ENCODE assay signal across 8 cellular contexts in the genomic region with DNA sequence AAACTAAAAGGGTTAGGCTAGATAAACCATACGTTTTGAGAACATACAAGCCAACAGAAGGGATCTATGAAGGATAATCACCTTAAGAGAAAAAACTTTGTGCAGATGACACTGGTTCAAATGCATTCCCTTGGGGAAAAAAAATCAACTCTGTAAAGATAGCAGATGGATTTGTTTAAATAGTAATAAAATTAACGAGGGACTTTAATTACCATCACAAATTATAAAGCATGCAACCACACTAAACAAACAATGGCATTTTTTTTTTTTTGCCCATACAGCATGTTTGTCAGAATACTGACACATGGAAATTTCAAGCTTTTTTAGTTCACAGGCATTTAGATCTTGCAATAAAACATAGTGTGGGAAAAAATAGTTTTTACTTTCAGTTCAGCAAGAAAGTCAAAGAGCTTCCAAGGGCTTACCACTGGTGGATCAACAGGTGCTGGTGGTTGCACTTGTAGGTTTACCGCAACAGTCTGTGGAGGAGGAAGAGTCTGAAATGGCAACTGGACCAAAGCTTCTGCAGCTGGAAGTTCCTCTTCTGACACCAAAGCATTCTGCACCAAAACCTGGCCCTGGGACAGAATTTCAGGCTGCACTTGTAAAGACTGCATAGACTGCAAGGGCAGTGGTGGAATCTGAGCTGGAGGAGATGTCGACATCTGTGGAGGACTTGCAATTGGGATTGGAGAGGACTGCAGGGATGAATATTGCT. TPM values are rescaled to one million over a fixed set of nuclear protein-coding genes. Genes with fewer than 3 reads are reported as not detected.
DNase-seq lines count a peak whose midpoint lies in the region; ATAC-seq and TF ChIP-seq lines count a peak whose summit lies in the region.

No MANE protein-coding gene starts in this region.

- H4K20me1 ChIP-seq in PC-9 (ENCODE audit: insufficient read depth) = no peaks in the 10 kb centered on the region

- H3K4me3 ChIP-seq in Panc1 (ENCODE audit: low read depth in 2 of 2, low read length in 2 of 2) (no peak overlapping the region), PC-9 (no peak overlapping the region)

- no peak overlapping the region for H3K4me2 ChIP-seq in PC-9

- peak overlapping the region; percentile 63 for H3K27ac ChIP-seq in 22Rv1
- H3K27ac ChIP-seq in Panc1 (ENCODE audit: low read length) = no peak overlapping the region
- H3K27ac ChIP-seq in PC-9 = no peak overlapping the region

- peaks cover 35% of the 10 kb centered on the region for H3F3A ChIP-seq in PC-9 (ENCODE audit: insufficient read depth, low read depth)

- no peaks in the 10 kb centered on the region for H3K4me1 ChIP-seq in Panc1 (ENCODE audit: control insufficient read depth, insufficient read depth, low read length)
- no peaks in the 10 kb centered on the region for H3K4me1 ChIP-seq in PC-9 (replicated peaks; ENCODE audit: insufficient read depth)

- peaks cover 0 to 8% (median under 1%) of the 10 kb centered on the region in 9 donors for H3K9me3 Mint-ChIP-seq in naive thymus-derived CD8-positive, alpha-beta T cell

- H3K27me3 Mint-ChIP-seq in naive thymus-derived CD8-positive, alpha-beta T cell = no peaks in the 10 kb centered on the region

- TF ChIP-seq CTCF in 22Rv1 (IDR thresholded peaks at IDR 0.05) (no peak), Panc1 (IDR thresholded peaks at IDR 0.05) (no peak), PC-9 (conservative IDR thresholded peaks at IDR 0.05) (no peak)

- CTCF ChIA-PET in Panc1 (lab: Charles Lee) = no interaction called here
- CTCF ChIA-PET in PC-9 (lab: Charles Lee) = no interaction called here

- no TSS peak for BruUV-seq in Panc1 (replicated peaks; lab: Mats Ljungman, UMichigan)
- no TSS peak for BruUV-seq in PC-9 (replicated peaks; lab: Mats Ljungman, UMichigan)

- H3K36me3 ChIP-seq in Panc1 (ENCODE audit: control insufficient read depth, insufficient read depth, low read length) = peaks cover 11% of the 10 kb centered on the region; the same call in 1 of the 2 replicates
- H3K36me3 ChIP-seq in PC-9 (ENCODE audit: low read depth) = peaks cover 30% of the 10 kb centered on the region

- POLR2A ChIA-PET in Panc1 (lab: Charles Lee) (no interaction called here), PC-9 (lab: Charles Lee; ENCODE audit: unreplicated experiment) (interaction anchor here (0.5 to 0.6 kb wide), 2 partner anchors 80 to 289 kb away, joined by 3 to 5 read pairs; no protein-coding TSS in a partner anchor)
- POLR2A ChIA-PET in naive thymus-derived CD8-positive, alpha-beta T cell (lab: Charles Lee) = interaction anchor here (0.5 to 0.8 kb wide), 2 partner anchors 16 to 53 kb away, joined by 3 read pairs; a partner anchor contains a TSS

- H3K9me3 ChIP-seq in Panc1 (ENCODE audit: control insufficient read depth, insufficient read depth, low read depth, low read length) (no peaks in the 10 kb centered on the region), PC-9 (ENCODE audit: insufficient read depth, low read depth) (no peaks in the 10 kb centered on the region)

- H3K36me3 Mint-ChIP-seq in naive thymus-derived CD8-positive, alpha-beta T cell = peaks cover under 1 to 76% (median 28%) of the 10 kb centered on the region in 3 donors

- H3K9me2 ChIP-seq in PC-9 (ENCODE audit: insufficient read depth) = no peaks in the 10 kb centered on the region

- DNase-seq in Panc1 (ENCODE audit: low read depth, low spot score) = no peak
- DNase-seq in naive thymus-derived CD8-positive, alpha-beta T cell = peak in 4 of 10 donors; percentile 6 to 34 (median 17)
- no peak for DNase-seq in T1000 (lab: John Stamatoyannopoulos, UW)
- DNase-seq in RKO (ENCODE audit: low spot score) = no peak
- DNase-seq in PC-9 = no peak

- H2AFZ ChIP-seq in PC-9 = no peak overlapping the region

- intact Hi-C loops in Panc1 (cut with micrococcal nuclease; ENCODE audit: unreplicated experiment) (no loop called here), PC-9 (cut with micrococcal nuclease; ENCODE audit: unreplicated experiment) (no loop called here)

- H3K27ac Mint-ChIP-seq in naive thymus-derived CD8-positive, alpha-beta T cell = peak overlapping the region; percentile 55 to 81 (median 74)

- H3K27me3 ChIP-seq in Panc1 (ENCODE audit: control insufficient read depth, insufficient read depth, low read length) (no peaks in the 10 kb centered on the region), PC-9 (ENCODE audit: insufficient read depth, low read depth) (no peaks in the 10 kb centered on the region)

- peak; percentile 88 for ATAC-seq in GM18907 (IDR thresholded peaks at IDR 0.05; ENCODE audit: unreplicated experiment)
- ATAC-seq in HG03060 (IDR thresholded peaks at IDR 0.05; ENCODE audit: low read depth, unreplicated experiment) = peak; percentile 92
- ATAC-seq in Panc1 = peak; percentile 21; the same call in 1 of the 2 replicates
- ATAC-seq in naive thymus-derived CD8-positive, alpha-beta T cell = peak; percentile 59 to 63

- H3K79me2 ChIP-seq in PC-9 (ENCODE audit: low read depth) = peaks cover 3% of the 10 kb centered on the region; the same call in 1 of the 2 replicates

- H3K4me3 Mint-ChIP-seq in naive thymus-derived CD8-positive, alpha-beta T cell = peak overlapping the region; percentile 43 to 85 (median 59)

- in situ Hi-C loops in Panc1 (cut with HindIII; ENCODE audit: low pct_unique_long_range_greater_than_20kb, low sequenced_read_pairs) = no loop called here

- peaks cover 11 to 39% (median 27%) of the 10 kb centered on the region in 4 donors for H3K4me1 Mint-ChIP-seq in naive thymus-derived CD8-positive, alpha-beta T cell

RNA-seq across cellular contexts. Expression of a gene that starts 53.1 kb away (rescaled TPM):
- total RNA-seq in Panc1 (2021; ENCODE audit: unreplicated experiment) = 53.8 TPM
- 13.9 TPM for polyA plus RNA-seq in Panc1 (2012; ENCODE audit: insufficient read length)
- total RNA-seq in naive thymus-derived CD8-positive, alpha-beta T cell = 100 to 1,000 TPM; 166 to 187 TPM
- 10 to 100 TPM; 34.5 to 54.8 (median 38.8) TPM for polyA plus RNA-seq in naive thymus-derived CD8-positive, alpha-beta T cell
- 54.7 and 80.8 TPM in 2 replicates for total RNA-seq in PC-9 (2021)

Comparison
In these comparisons a context has a peak if more than half of its experiments do, and no peak if none do; other contexts are left out.
1. ATAC-seq: peak in every context shown above with its lines; median percentile 92 in HG03060; 88 in GM18907; 61 in naive thymus-derived CD8-positive, alpha-beta T cell; 21 in Panc1.